Comparison of ENCODE assay signal across 9 cellular contexts in the genomic region with DNA sequence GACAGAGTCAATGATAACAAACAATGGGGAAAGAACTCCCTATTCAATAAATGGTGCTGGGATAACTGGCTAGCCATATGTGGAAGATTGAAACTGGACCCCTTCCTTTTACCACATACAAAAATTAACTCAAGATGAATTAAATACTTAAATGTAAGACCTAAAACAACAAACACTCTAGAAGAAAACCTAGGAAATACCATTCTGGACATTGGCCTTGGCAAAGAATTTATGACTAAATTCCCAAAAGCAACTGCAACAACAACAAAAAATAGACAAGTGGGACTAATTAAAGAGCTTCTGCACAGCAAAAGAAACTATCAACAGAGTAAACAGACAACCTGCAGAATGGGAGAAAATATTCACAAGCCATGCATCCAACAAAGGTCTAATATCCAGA. TPM values are rescaled to one million over a fixed set of nuclear protein-coding genes. Genes with fewer than 3 reads are reported as not detected.
"Had no signal": no experiment of that assay in that cellular context is flagged by ENCODE, and none has a peak within 500 bp of the region (broad histone marks: within the 10 kb centered on the region; RNA-seq: fewer than 3 reads in every experiment).

No MANE protein-coding gene starts in this region.

RNA-seq across cellular contexts. Expression of a gene that starts 4.4 kb away (rescaled TPM):
- total RNA-seq: OCI-LY7, PC-9, Peyer's patch, Right ventricle myocardium inferior, Right ventricle myocardium superior, RPMI7951, SJCRH30, SJSA1, SK-MEL-5 had no signal
